Comparison of ENCODE assay signal across 8 cellular contexts in the genomic region with DNA sequence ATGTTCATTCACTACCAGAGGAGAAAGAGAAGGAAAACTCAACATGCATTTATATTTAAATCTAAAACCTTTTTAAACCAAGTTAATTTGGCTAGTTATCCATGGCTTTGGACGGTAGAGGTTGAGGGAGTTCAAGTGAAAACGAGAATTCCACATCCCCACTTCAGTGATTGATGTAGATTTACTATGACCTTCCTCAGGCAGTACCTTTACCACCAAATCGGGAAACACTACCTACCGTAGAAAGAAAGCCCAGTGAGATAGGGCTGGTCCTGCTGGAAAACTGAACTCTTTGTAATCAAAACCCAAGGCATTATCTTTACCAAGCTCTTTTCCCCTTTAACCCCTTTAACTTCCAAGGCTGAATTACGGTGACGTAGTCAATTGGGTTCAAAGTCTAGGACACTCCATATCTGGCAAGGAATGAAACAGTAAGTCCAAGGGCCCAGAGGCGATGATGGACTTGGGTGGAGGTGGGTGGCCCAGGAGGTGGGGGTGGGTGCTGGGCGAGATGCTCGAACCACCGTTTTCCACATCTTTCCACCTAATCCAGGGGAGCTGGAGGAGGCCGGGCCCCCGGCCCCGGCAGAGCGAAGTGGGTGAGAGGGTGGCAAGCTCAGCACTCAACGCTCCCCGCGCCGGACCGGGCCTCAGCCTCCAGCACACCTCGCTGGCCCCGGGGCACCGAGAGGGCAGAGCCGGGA. TPM values are rescaled to one million over a fixed set of nuclear protein-coding genes. Genes with fewer than 3 reads are reported as not detected.
DNase-seq lines count a peak whose midpoint lies in the region; ATAC-seq and TF ChIP-seq lines count a peak whose summit lies in the region.

No MANE protein-coding gene starts in this region.

- no TSS peak for BruUV-seq in PC-9 (replicated peaks; lab: Mats Ljungman, UMichigan)

- no peaks in the 10 kb centered on the region; the same call in 1 of the 2 replicates for H3K9me3 ChIP-seq in AG04450 (ENCODE audit: control insufficient read depth, insufficient read depth, low read length)
- no peaks in the 10 kb centered on the region for H3K9me3 ChIP-seq in PC-9 (ENCODE audit: insufficient read depth, low read depth)

- no peaks in the 10 kb centered on the region for H3K9me2 ChIP-seq in PC-9 (ENCODE audit: insufficient read depth)

- peak; percentile 5 for ATAC-seq in HG02970 (IDR thresholded peaks at IDR 0.05; ENCODE audit: low FRiP score, unreplicated experiment)

- peak overlapping the region; percentile 86 for H2AFZ ChIP-seq in PC-9

- peak overlapping the region; percentile 89 for H3K4me2 ChIP-seq in PC-9

- no peak for TF ChIP-seq POLR2A in lower leg skin (IDR thresholded peaks at IDR 0.05)

- TF ChIP-seq CTCF in AG04450 (IDR thresholded peaks at IDR 0.05; ENCODE audit: low read depth, low read length) (no peak), GM12865 (IDR thresholded peaks at IDR 0.05; ENCODE audit: insufficient read depth, low read depth, low read length, missing control alignments) (no peak), PC-9 (conservative IDR thresholded peaks at IDR 0.05) (no peak), coronary artery (IDR thresholded peaks at IDR 0.05) (no peak), lower leg skin (IDR thresholded peaks at IDR 0.05) (no peak), GM10266 (IDR thresholded peaks at IDR 0.05; ENCODE audit: control insufficient read depth, insufficient read depth, low read depth, missing control alignments) (no peak)

- peaks cover 12% of the 10 kb centered on the region for H3K4me1 ChIP-seq in PC-9 (replicated peaks; ENCODE audit: insufficient read depth)

- H3K4me3 ChIP-seq in AG04450 (ENCODE audit: low read depth, low read length) (peak overlapping the region; percentile 80), GM12865 (ENCODE audit: low read depth, low read length) (peak overlapping the region; percentile 90), PC-9 (peak overlapping the region; percentile 69), coronary artery (peak overlapping the region; percentile 100), lower leg skin (ENCODE audit: low read depth, poor library complexity, severe bottlenecking) (peak overlapping the region; percentile 96)

- no peaks in the 10 kb centered on the region for H3K27me3 ChIP-seq in AG04450 (ENCODE audit: control insufficient read depth, insufficient read depth, low read length)
- H3K27me3 ChIP-seq in PC-9 (ENCODE audit: insufficient read depth, low read depth): no peaks in the 10 kb centered on the region

- H3K27ac ChIP-seq in AG04450 (ENCODE audit: low read depth, low read length) (peak overlapping the region; percentile 94), PC-9 (peak overlapping the region; percentile 70), coronary artery (peak overlapping the region; percentile 99 to 100), temporal lobe (ENCODE audit: low read depth, low read length) (peak overlapping the region; percentile 94)

- no peak for DNase-seq in AG04450 (ENCODE audit: low read depth, low spot score)
- DNase-seq in GM12865 (ENCODE audit: low read depth): no peak
- DNase-seq in PC-9: no peak
- peak; percentile 71 for DNase-seq in coronary artery (ENCODE audit: low spot score)
- no peak for DNase-seq in lower leg skin (ENCODE audit: low spot score in 2 of 2)
- DNase-seq in GM10266 (ENCODE audit: extremely low spot score): no peak

- CTCF ChIA-PET in AG04450 (lab: Charles Lee) (interaction anchor here (0.7 to 1.0 kb wide), 3 partner anchors 267 to 867 kb away, joined by 3 to 8 read pairs (median 3); no protein-coding TSS in a partner anchor), PC-9 (lab: Charles Lee) (interaction anchor here (1.3 kb wide), 1 partner anchor 324 kb away, joined by 3 read pairs; no protein-coding TSS in a partner anchor)

- intact Hi-C loops in PC-9 (cut with micrococcal nuclease; ENCODE audit: unreplicated experiment): loop anchor here (2.0 to 10.0 kb wide), 2 partner anchors 72 to 330 kb away; a partner anchor contains a TSS
- intact Hi-C loops in lower leg skin (cut with DNase I; ENCODE audit: low total_unique reads): loop anchor here (10.0 kb wide), 1 partner anchor 332 kb away; a partner anchor contains a TSS

- WGBS in lower leg skin, 2 donors: 1 to 2% methylated on average over 12 to 20 of the region's 23 CpGs

- no peaks in the 10 kb centered on the region for H4K20me1 ChIP-seq in PC-9 (ENCODE audit: insufficient read depth)

- POLR2A ChIA-PET in AG04450 (lab: Yijun Ruan, JAX): interaction anchor here (0.6 to 2.9 kb wide), 8 partner anchors 11 to 330 kb away, joined by 3 to 19 read pairs (median 4); a partner anchor contains a TSS
- POLR2A ChIA-PET in PC-9 (lab: Charles Lee; ENCODE audit: unreplicated experiment): interaction anchor here (0.7 kb wide), 1 partner anchor 333 kb away, joined by 4 read pairs; no protein-coding TSS in a partner anchor

- H3K36me3 ChIP-seq in PC-9 (ENCODE audit: low read depth): no peaks in the 10 kb centered on the region

- H3F3A ChIP-seq in PC-9 (ENCODE audit: insufficient read depth, low read depth): peaks cover 13% of the 10 kb centered on the region

- H3K79me2 ChIP-seq in PC-9 (ENCODE audit: low read depth): peaks cover 39% of the 10 kb centered on the region

RNA-seq across cellular contexts. Expression of a gene that starts 0.6 kb away (rescaled TPM):
- 289 and 310 TPM in 2 replicates for polyA plus RNA-seq in AG04450 (2011; rRNA removed)
- 361 and 545 TPM in 2 replicates for polyA minus RNA-seq in AG04450 (2011; rRNA and poly(A)+ RNA removed)
- total RNA-seq in PC-9 (2021): 32.0 and 42.0 TPM in 2 replicates
- 10 to 100 TPM; 24.4 to 64.4 (median 41.3) TPM for total RNA-seq in lower leg skin
- total RNA-seq in temporal lobe: 61.2 TPM

RNA-seq across cellular contexts. Expression of a gene that starts 11.7 kb away (rescaled TPM):
- polyA plus RNA-seq in AG04450 (2011; rRNA removed): 9.7 and 15.4 TPM in 2 replicates
- polyA minus RNA-seq in AG04450 (2011; rRNA and poly(A)+ RNA removed): 6.9 and 7.2 TPM in 2 replicates
- total RNA-seq in PC-9 (2021) (11.6 and 13.4 TPM in 2 replicates), lower leg skin (10 to 100 TPM; 14.8 to 25.7 (median 23.6) TPM), temporal lobe (48.2 TPM)
